In genomic region chr7:119935418-119936025, GRCh38 we compare ENCODE assay signal across 9 cellular contexts.
DNase-seq lines count a peak whose midpoint lies in the region; ATAC-seq and TF ChIP-seq lines count a peak whose summit lies in the region.
"Had no signal": no experiment of that assay in that cellular context is flagged by ENCODE, and none has a peak within 500 bp of the region (broad histone marks: within the 10 kb centered on the region; RNA-seq: fewer than 3 reads in every experiment).

No MANE protein-coding gene starts in this region.

- no peaks in the 10 kb centered on the region for H3K36me3 Mint-ChIP-seq in Caco-2 (ENCODE audit: insufficient read depth, unreplicated experiment)
- no peaks in the 10 kb centered on the region for H3K36me3 Mint-ChIP-seq in glutamatergic neuron (ENCODE audit: unreplicated experiment)
- H3K36me3 Mint-ChIP-seq in activated T-helper 2 cell treated with anti-CD3 and anti-CD28 coated beads, Interferon-gamma antibody, Interleukin-2, Interleukin-4, amounts not matched to agents 10 μg/mL and 5 μg/mL and 100 μg/mL, durations not matched to agents 14 hours and 24 hours and 36 hours (ENCODE audit: low read depth) = no peaks in the 10 kb centered on the region
- no peaks in the 10 kb centered on the region for H3K36me3 Mint-ChIP-seq in activated CD8-positive, alpha-beta memory T cell treated with anti-CD3 and anti-CD28 coated beads, Interleukin-2, amount 10 ng/mL, durations not matched to agents 7 days and 5 days

- H3K27me3 ChIP-seq in Caco-2 (replicated peaks; ENCODE audit: control insufficient read depth, insufficient read depth, low read length) = no peaks in the 10 kb centered on the region

- peak; percentile 29 to 44 for TF ChIP-seq CTCF in Caco-2 (IDR thresholded peaks at IDR 0.05; ENCODE audit: insufficient read depth in 1 of 2, low read depth in 1 of 2, low read length in 1 of 2, severe bottlenecking in 1 of 2, unreplicated experiment in 1 of 2)
- peak; percentile 37 for TF ChIP-seq CTCF in glutamatergic neuron (IDR thresholded peaks at IDR 0.05; ENCODE audit: partially characterized antibody, unreplicated experiment)

- H3K27ac Mint-ChIP-seq in Caco-2 (ENCODE audit: unreplicated experiment) (no peak overlapping the region), glutamatergic neuron (ENCODE audit: unreplicated experiment) (no peak overlapping the region)
- H3K27ac Mint-ChIP-seq in activated T-helper 2 cell treated with anti-CD3 and anti-CD28 coated beads, Interferon-gamma antibody, Interleukin-2, Interleukin-4, amounts not matched to agents 10 μg/mL and 5 μg/mL and 100 μg/mL, durations not matched to agents 14 hours and 24 hours and 36 hours = no peak overlapping the region
- H3K27ac Mint-ChIP-seq in activated CD8-positive, alpha-beta memory T cell treated with anti-CD3 and anti-CD28 coated beads, Interleukin-2, amount 10 ng/mL, durations not matched to agents 7 days and 5 days = no peak overlapping the region
- H3K27ac Mint-ChIP-seq: dendritic cell treated with granulocyte-macrophage colony-stimulating factor and Interleukin-4, amounts not matched to agents 40 ng/mL and 50 ng/mL, for 4 days had no signal

- H3K9me3 ChIP-seq in Caco-2 = no peaks in the 10 kb centered on the region

- DNase-seq in Caco-2 = peak in 1 of 2 experiments; percentile 5
- DNase-seq in MV-4-11 (lab: John Stamatoyannopoulos, UW) = peak; percentile 14
- peak; percentile 43 for DNase-seq in SKM-1 (lab: John Stamatoyannopoulos, UW; ENCODE audit: unreplicated experiment)
- no peak for DNase-seq in glutamatergic neuron
- DNase-seq in activated T-helper 2 cell treated with anti-CD3 and anti-CD28 coated beads, Interferon-gamma antibody, Interleukin-2, Interleukin-4, amounts not matched to agents 10 μg/mL and 5 μg/mL and 100 μg/mL, durations not matched to agents 14 hours and 24 hours and 36 hours (ENCODE audit: low spot score) = no peak
- DNase-seq in activated CD8-positive, alpha-beta memory T cell treated with anti-CD3 and anti-CD28 coated beads, Interleukin-2, amount 10 ng/mL, durations not matched to agents 7 days and 5 days = no peak

- no peaks in the 10 kb centered on the region for H3K36me3 ChIP-seq in Caco-2 (ENCODE audit: control insufficient read depth, insufficient read depth, low read length)

- H3K4me1 Mint-ChIP-seq in Caco-2 (ENCODE audit: low read depth, unreplicated experiment) (no peaks in the 10 kb centered on the region), glutamatergic neuron (ENCODE audit: low read depth, unreplicated experiment) (no peaks in the 10 kb centered on the region)
- no peaks in the 10 kb centered on the region for H3K4me1 Mint-ChIP-seq in activated T-helper 2 cell treated with anti-CD3 and anti-CD28 coated beads, Interferon-gamma antibody, Interleukin-2, Interleukin-4, amounts not matched to agents 10 μg/mL and 5 μg/mL and 100 μg/mL, durations not matched to agents 14 hours and 24 hours and 36 hours (ENCODE audit: low read depth)
- H3K4me1 Mint-ChIP-seq in activated CD8-positive, alpha-beta memory T cell treated with anti-CD3 and anti-CD28 coated beads, Interleukin-2, amount 10 ng/mL, durations not matched to agents 7 days and 5 days = no peaks in the 10 kb centered on the region

- H3K4me3 ChIP-seq in Caco-2 (ENCODE audit: low read depth, low read length) = no peak overlapping the region

- CTCF ChIA-PET in Caco-2 (lab: Charles Lee) = no interaction called here
- CTCF ChIA-PET in activated CD8-positive, alpha-beta memory T cell treated with anti-CD3 and anti-CD28 coated beads, Interleukin-2, amount 10 ng/mL, durations not matched to agents 7 days and 5 days (lab: Charles Lee) = no interaction called here

- no peak overlapping the region for H3K4me3 Mint-ChIP-seq in Caco-2 (ENCODE audit: unreplicated experiment)
- no peak overlapping the region for H3K4me3 Mint-ChIP-seq in glutamatergic neuron (ENCODE audit: unreplicated experiment)
- no peak overlapping the region for H3K4me3 Mint-ChIP-seq in activated T-helper 2 cell treated with anti-CD3 and anti-CD28 coated beads, Interferon-gamma antibody, Interleukin-2, Interleukin-4, amounts not matched to agents 10 μg/mL and 5 μg/mL and 100 μg/mL, durations not matched to agents 14 hours and 24 hours and 36 hours (ENCODE audit: low read depth)
- H3K4me3 Mint-ChIP-seq in activated CD8-positive, alpha-beta memory T cell treated with anti-CD3 and anti-CD28 coated beads, Interleukin-2, amount 10 ng/mL, durations not matched to agents 7 days and 5 days = no peak overlapping the region
- H3K4me3 Mint-ChIP-seq: dendritic cell treated with granulocyte-macrophage colony-stimulating factor and Interleukin-4, amounts not matched to agents 40 ng/mL and 50 ng/mL, for 4 days had no signal

- H3K27me3 Mint-ChIP-seq in Caco-2 (ENCODE audit: insufficient read depth, unreplicated experiment) (no peaks in the 10 kb centered on the region), glutamatergic neuron (ENCODE audit: unreplicated experiment) (peaks cover 2% of the 10 kb centered on the region)
- no peaks in the 10 kb centered on the region for H3K27me3 Mint-ChIP-seq in activated T-helper 2 cell treated with anti-CD3 and anti-CD28 coated beads, Interferon-gamma antibody, Interleukin-2, Interleukin-4, amounts not matched to agents 10 μg/mL and 5 μg/mL and 100 μg/mL, durations not matched to agents 14 hours and 24 hours and 36 hours (ENCODE audit: low read depth)
- no peaks in the 10 kb centered on the region for H3K27me3 Mint-ChIP-seq in activated CD8-positive, alpha-beta memory T cell treated with anti-CD3 and anti-CD28 coated beads, Interleukin-2, amount 10 ng/mL, durations not matched to agents 7 days and 5 days
- H3K27me3 Mint-ChIP-seq: dendritic cell treated with granulocyte-macrophage colony-stimulating factor and Interleukin-4, amounts not matched to agents 40 ng/mL and 50 ng/mL, for 4 days had no signal

- no TSS peak for BruUV-seq in Caco-2 (replicated peaks; lab: Mats Ljungman, UMichigan)

- no peaks in the 10 kb centered on the region for H3K9me3 Mint-ChIP-seq in Caco-2 (ENCODE audit: unreplicated experiment)
- H3K9me3 Mint-ChIP-seq in glutamatergic neuron (ENCODE audit: unreplicated experiment) = no peaks in the 10 kb centered on the region
- H3K9me3 Mint-ChIP-seq in activated T-helper 2 cell treated with anti-CD3 and anti-CD28 coated beads, Interferon-gamma antibody, Interleukin-2, Interleukin-4, amounts not matched to agents 10 μg/mL and 5 μg/mL and 100 μg/mL, durations not matched to agents 14 hours and 24 hours and 36 hours = no peaks in the 10 kb centered on the region
- H3K9me3 Mint-ChIP-seq in activated CD8-positive, alpha-beta memory T cell treated with anti-CD3 and anti-CD28 coated beads, Interleukin-2, amount 10 ng/mL, durations not matched to agents 7 days and 5 days (ENCODE audit: low read depth) = no peaks in the 10 kb centered on the region
- H3K9me3 Mint-ChIP-seq: dendritic cell treated with granulocyte-macrophage colony-stimulating factor and Interleukin-4, amounts not matched to agents 40 ng/mL and 50 ng/mL, for 4 days had no signal

- intact Hi-C loops in Caco-2 (cut with micrococcal nuclease; ENCODE audit: unreplicated experiment) = loop anchor here (1.0 kb wide), 3 partner anchors 155 to 620 kb away; no protein-coding TSS in a partner anchor
- intact Hi-C loops in activated T-helper 2 cell treated with anti-CD3 and anti-CD28 coated beads, Interferon-gamma antibody, Interleukin-2, Interleukin-4, amounts not matched to agents 10 μg/mL and 5 μg/mL and 100 μg/mL, durations not matched to agents 14 hours and 24 hours and 36 hours (cut with micrococcal nuclease) = loop anchor here (10.0 kb wide), 1 partner anchor 789 kb away; no protein-coding TSS in a partner anchor

- POLR2A ChIA-PET in Caco-2 (lab: Charles Lee) = no interaction called here

- ATAC-seq in GM21526 (IDR thresholded peaks at IDR 0.05; ENCODE audit: low FRiP score, unreplicated experiment) (peak; percentile 84), GM19452 (IDR thresholded peaks at IDR 0.05; ENCODE audit: unreplicated experiment) (no peak)
- ATAC-seq in activated CD8-positive, alpha-beta memory T cell treated with anti-CD3 and anti-CD28 coated beads, Interleukin-2, amount 10 ng/mL, durations not matched to agents 7 days and 5 days = no peak

- H3K4me1 ChIP-seq in Caco-2 = no peaks in the 10 kb centered on the region

Comparison
In these comparisons a context has a peak if more than half of its experiments do, and no peak if none do; other contexts are left out.
1. DNase-seq: peak in MV-4-11 (single experiment) and SKM-1 (single experiment); none in glutamatergic neuron (single experiment), activated T-helper 2 cell treated with anti-CD3 and anti-CD28 coated beads, Interferon-gamma antibody, Interleukin-2, Interleukin-4, amounts not matched to agents 10 μg/mL and 5 μg/mL and 100 μg/mL, durations not matched to agents 14 hours and 24 hours and 36 hours (single experiment) and activated CD8-positive, alpha-beta memory T cell treated with anti-CD3 and anti-CD28 coated beads, Interleukin-2, amount 10 ng/mL, durations not matched to agents 7 days and 5 days (single experiment).